21 cellular contexts compared by ENCODE assay signal in the genomic region with DNA sequence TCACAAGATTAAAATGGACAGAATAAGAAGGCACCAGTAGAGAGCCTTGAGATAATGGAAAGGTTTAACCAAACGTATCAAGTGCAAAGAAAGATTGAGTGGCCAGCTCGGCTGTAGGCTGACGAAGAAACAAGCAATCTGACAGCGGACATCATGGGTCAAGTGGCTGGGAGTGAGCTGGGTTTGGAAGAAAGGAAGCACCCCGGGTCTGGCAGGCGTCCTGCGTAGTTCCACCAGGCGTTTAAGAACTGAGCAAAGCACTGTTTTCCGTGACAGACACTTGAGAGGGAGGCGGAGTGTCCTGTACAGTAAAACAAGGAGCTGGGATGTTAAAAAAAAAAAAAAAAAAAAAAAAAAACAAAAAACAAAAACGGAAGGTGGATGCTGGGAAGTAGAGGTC. TPM values are rescaled to one million over a fixed set of nuclear protein-coding genes. Genes with fewer than 3 reads are reported as not detected.
"Had no signal": no experiment of that assay in that cellular context is flagged by ENCODE, and none has a peak within 500 bp of the region (broad histone marks: within the 10 kb centered on the region; RNA-seq: fewer than 3 reads in every experiment).

No MANE protein-coding gene starts in this region.

- H3K36me3 ChIP-seq: brain microvascular endothelial cell, gastrocnemius medialis, ovary, sigmoid colon, spleen, tibial artery had no signal

- H3K9me3 ChIP-seq: gastrocnemius medialis, ovary, sigmoid colon, spleen, tibial artery had no signal

- H3K9me3 Mint-ChIP-seq: activated naive CD4-positive, alpha-beta T cell treated with anti-CD3 and anti-CD28 coated beads for 36 hours; activated T-cell treated with anti-CD3 and anti-CD28 coated beads, Interleukin-2, amount 50 U/mL, for 4 hours had no signal

- DNase-seq: activated CD4-positive, alpha-beta T cell treated with anti-CD3 and anti-CD28 coated beads for 48 hours; activated CD4-positive, CD25-positive, alpha-beta regulatory T cell; activated CD8-positive, alpha-beta memory T cell treated with anti-CD3 and anti-CD28 coated beads, Interleukin-2, amount 50 U/mL, for 4 hours; activated naive CD4-positive, alpha-beta T cell treated with anti-CD3 and anti-CD28 coated beads for 36 hours; activated T-cell treated with anti-CD3 and anti-CD28 coated beads, Interleukin-2, amount 50 U/mL, for 4 hours; anterior cingulate cortex; brain microvascular endothelial cell; cerebellar nuclear complex; effector CD4-positive, alpha-beta T cell; gastrocnemius medialis; head of caudate nucleus; ovary; sigmoid colon; spleen; stimulated activated naive CD4-positive, alpha-beta T cell; T-helper 1 cell; T-helper 9 cell; tibial artery had no signal

- H3K27me3 ChIP-seq: brain microvascular endothelial cell, gastrocnemius medialis, ovary, sigmoid colon, tibial artery had no signal

- H3K27ac Mint-ChIP-seq: activated naive CD4-positive, alpha-beta T cell treated with anti-CD3 and anti-CD28 coated beads for 36 hours had no signal

- H3K27ac ChIP-seq: brain microvascular endothelial cell, gastrocnemius medialis, ovary, sigmoid colon, spleen, tibial artery had no signal

- ATAC-seq: activated T-cell treated with anti-CD3 and anti-CD28 coated beads, Interleukin-2, amount 50 U/mL, for 4 hours; gastrocnemius medialis; SK-N-SH treated with all-trans-retinoic acid at 6 μM for 48 hours had no signal

- H3K4me1 ChIP-seq: gastrocnemius medialis, sigmoid colon, spleen had no signal

- H3K4me3 Mint-ChIP-seq: activated naive CD4-positive, alpha-beta T cell treated with anti-CD3 and anti-CD28 coated beads for 36 hours; activated T-cell treated with anti-CD3 and anti-CD28 coated beads, Interleukin-2, amount 50 U/mL, for 4 hours had no signal

- H3K4me3 ChIP-seq: gastrocnemius medialis, ovary, sigmoid colon, spleen, tibial artery had no signal

RNA-seq across cellular contexts. Expression of gene DAPL1, which starts 27.1 kb away (rescaled TPM):
- total RNA-seq: activated naive CD4-positive, alpha-beta T cell treated with anti-CD3 and anti-CD28 coated beads for 36 hours; activated T-cell treated with anti-CD3 and anti-CD28 coated beads, Interleukin-2, amount 50 U/mL, for 4 hours; gastrocnemius medialis; lung microvascular endothelial cell; pulmonary artery endothelial cell had no signal
